ENCODE assay signal across 3 cellular contexts in genomic region chr12:60184096-60184495, GRCh38.
"Had no signal": no experiment of that assay in that cellular context is flagged by ENCODE, and none has a peak within 500 bp of the region (broad histone marks: within the 10 kb centered on the region; RNA-seq: fewer than 3 reads in every experiment).

No MANE protein-coding gene starts in this region.

- DNase-seq: GDM1, GF-D8 had no signal

- ATAC-seq: GM12878 had no signal

- H3K4me3 ChIP-seq: GM12878 had no signal
